ENCODE assay signal across 8 cellular contexts in the genomic region with DNA sequence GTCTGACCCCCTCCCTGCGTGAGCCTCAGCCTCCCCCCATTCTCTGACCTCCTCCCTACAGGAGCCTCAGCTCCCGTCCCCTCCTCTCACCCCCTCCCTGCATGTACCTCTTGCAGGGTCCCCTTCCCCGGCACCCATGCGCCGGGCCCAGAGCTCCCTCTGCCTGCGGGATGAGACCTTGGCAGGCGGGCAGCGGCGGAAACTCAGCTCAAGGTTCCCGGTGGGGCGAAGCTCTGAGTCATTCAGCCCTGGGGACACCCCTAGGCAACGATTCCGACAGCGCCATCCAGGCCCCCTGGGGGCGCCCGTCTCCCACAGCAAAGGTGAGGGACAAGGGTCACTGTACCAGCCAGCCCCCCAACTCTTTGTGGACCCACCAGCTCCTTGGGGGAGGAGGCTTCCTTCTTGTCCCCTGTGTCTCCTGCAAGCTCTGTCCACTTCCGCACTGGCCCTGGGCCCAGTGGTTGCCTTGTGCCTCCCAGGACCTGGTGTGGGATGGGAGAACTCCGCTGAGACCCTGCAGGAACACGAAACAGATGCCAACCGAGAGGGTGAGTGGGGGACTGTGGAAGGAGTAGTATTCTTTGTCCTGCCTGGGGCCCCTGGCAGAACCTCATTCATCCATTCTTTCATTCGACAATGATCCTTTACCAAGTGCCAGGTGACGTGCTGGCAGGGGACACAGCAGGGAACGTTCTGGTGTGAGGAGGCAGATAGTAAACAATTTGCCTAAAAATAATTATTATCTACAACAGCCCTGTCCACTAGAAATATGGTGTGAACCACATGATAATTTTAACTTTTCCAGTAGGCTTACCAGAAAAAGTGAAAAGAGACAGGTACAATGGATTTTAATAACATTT. TPM values are rescaled to one million over a fixed set of nuclear protein-coding genes. Genes with fewer than 3 reads are reported as not detected.
DNase-seq lines count a peak whose midpoint lies in the region; ATAC-seq and TF ChIP-seq lines count a peak whose summit lies in the region.

No MANE protein-coding gene starts in this region.

- peaks cover 25 to 40% (median 31%) of the 10 kb centered on the region in 3 donors for H3K4me1 ChIP-seq in esophagus squamous epithelium
- peaks cover 7 to 36% of the 10 kb centered on the region in 2 donors for H3K4me1 ChIP-seq in muscle layer of duodenum (ENCODE audit: control insufficient read depth in 1 of 2, insufficient read depth in 2 of 2, low read length in 2 of 2)

- H3K9me3 ChIP-seq in WERI-Rb-1 (ENCODE audit: severe bottlenecking) (no peaks in the 10 kb centered on the region), esophagus squamous epithelium (no peaks in the 10 kb centered on the region), muscle layer of duodenum (ENCODE audit: control insufficient read depth in 1 of 2, low read length in 2 of 2) (no peaks in the 10 kb centered on the region)

- no peaks in the 10 kb centered on the region for H3K27me3 ChIP-seq in WERI-Rb-1 (ENCODE audit: insufficient read depth, low read depth, severe bottlenecking)
- H3K27me3 ChIP-seq in esophagus squamous epithelium, result no peaks in the 10 kb centered on the region
- H3K27me3 ChIP-seq in muscle layer of duodenum (ENCODE audit: low read depth, low read length), result no peaks in the 10 kb centered on the region

- H3K4me3 ChIP-seq in WERI-Rb-1 (ENCODE audit: low read depth, low read length) (no peak overlapping the region), esophagus squamous epithelium (peak overlapping the region in 3 of 4 donors; percentile 12 to 52 (median 24)), muscle layer of duodenum (ENCODE audit: low read depth in 1 of 2, low read length in 2 of 2) (peak overlapping the region; percentile 33 to 34)

- intact Hi-C loops in esophagus squamous epithelium (cut with DNase I), result no loop called here

- peak; percentile 78 for TF ChIP-seq CTCF in WERI-Rb-1 (IDR thresholded peaks at IDR 0.05; ENCODE audit: low read depth, low read length)
- TF ChIP-seq CTCF in esophagus squamous epithelium (IDR thresholded peaks at IDR 0.05), result peak; percentile 23 to 88 (median 70)

- H3K27ac ChIP-seq in WERI-Rb-1 (peak overlapping the region; percentile 41; the same call in 1 of the 2 replicates), esophagus squamous epithelium (peak overlapping the region; percentile 34 to 60 (median 43)), muscle layer of duodenum (ENCODE audit: low read length) (peak overlapping the region; percentile 27)

- no peak for TF ChIP-seq POLR2A in esophagus squamous epithelium (IDR thresholded peaks at IDR 0.05)

- WGBS in esophagus squamous epithelium, 2 donors, result 18 to 21% methylated on average over 7 of the region's 23 CpGs

- no peak for ATAC-seq in HG03571 (IDR thresholded peaks at IDR 0.05; ENCODE audit: unreplicated experiment)

- H3K36me3 ChIP-seq in WERI-Rb-1, result no peaks in the 10 kb centered on the region
- H3K36me3 ChIP-seq in esophagus squamous epithelium, result peaks cover 0 to 3% (median 0%) of the 10 kb centered on the region in 3 donors
- H3K36me3 ChIP-seq in muscle layer of duodenum (ENCODE audit: control insufficient read depth in 1 of 2, insufficient read depth in 2 of 2, low read length in 2 of 2), result no peaks in the 10 kb centered on the region

- peak in 5 of 6 experiments; percentile 17 to 31 (median 19) for DNase-seq in stimulated activated naive CD4-positive, alpha-beta T cell (lab: John Stamatoyannopoulos, UW)
- no peak for DNase-seq in stimulated activated naive CD4-positive, alpha-beta T cell treated with Interleukin-2 at 50 U/mL for 16 hours (lab: John Stamatoyannopoulos, UW)
- peak; percentile 71 for DNase-seq in NCI-H146 (lab: John Stamatoyannopoulos, UW)
- peak; percentile 87 for DNase-seq in WERI-Rb-1
- DNase-seq in esophagus squamous epithelium (lab: John Stamatoyannopoulos, UW), result no peak
- DNase-seq in ureter (ENCODE audit: low spot score), result peak; percentile 86

RNA-seq across cellular contexts. Expression of gene RPS6KA4, which starts 3.7 kb away (rescaled TPM):
- total RNA-seq in esophagus squamous epithelium (10 to 100 TPM; 28.6 to 69.8 (median 55.0) TPM), ureter (31.3 TPM)

RNA-seq across cellular contexts. Expression of gene CCDC88B, which starts 15.3 kb away (rescaled TPM):
- 10 to 100 TPM in 3 of 4 donors, 1 to 10 TPM in 1; 7.4 to 14.9 (median 13.7) TPM for total RNA-seq in esophagus squamous epithelium
- 17.1 TPM for total RNA-seq in ureter

RNA-seq across cellular contexts. Expression of gene PRDX5, which starts 37.4 kb away (rescaled TPM):
- total RNA-seq in esophagus squamous epithelium (100 to 1,000 TPM; 309 to 602 (median 476) TPM), ureter (255 TPM)

RNA-seq across cellular contexts. Expression of gene TRMT112, which starts 38.0 kb away (rescaled TPM):
- total RNA-seq in esophagus squamous epithelium (100 to 1,000 TPM; 202 to 248 (median 211) TPM), ureter (156 TPM)

RNA-seq across cellular contexts. Expression of gene ESRRA, which starts 50.0 kb away (rescaled TPM):
- 100 to 1,000 TPM in 2 of 4 donors, 10 to 100 TPM in 2; 81.9 to 131 (median 99.7) TPM for total RNA-seq in esophagus squamous epithelium
- 82.8 TPM for total RNA-seq in ureter

Comparison
In these comparisons a context has a peak if more than half of its experiments do, and no peak if none do; other contexts are left out.
1. DNase-seq: peak in stimulated activated naive CD4-positive, alpha-beta T cell (5 of 6), NCI-H146 (single experiment), WERI-Rb-1 (single experiment) and ureter (single experiment); none in stimulated activated naive CD4-positive, alpha-beta T cell treated with Interleukin-2 at 50 U/mL for 16 hours (single experiment) and esophagus squamous epithelium (single experiment).
2. Peak in every context shown above with its lines, with median percentiles within 50 percentile points of each other: H3K27ac ChIP-seq.